21 cellular contexts compared by ENCODE assay signal in genomic region chr14:105495990-105496830, GRCh38. TPM values are rescaled to one million over a fixed set of nuclear protein-coding genes. Genes with fewer than 3 reads are reported as not detected.
DNase-seq lines count a peak whose midpoint lies in the region; ATAC-seq, FAIRE-seq and TF ChIP-seq lines count a peak whose summit lies in the region.
"Had no signal": no experiment of that assay in that cellular context is flagged by ENCODE, and none has a peak within 500 bp of the region (broad histone marks: within the 10 kb centered on the region; RNA-seq: fewer than 3 reads in every experiment).

No MANE protein-coding gene starts in this region.

- TF ChIP-seq CTCF in endodermal cell (conservative IDR thresholded peaks at IDR 0.05): no peak

- H3K36me3 ChIP-seq in endodermal cell (ENCODE audit: control insufficient read depth, insufficient read depth, low read length) (no peaks in the 10 kb centered on the region), neuronal stem cell (replicated peaks in 1 of 2; ENCODE audit: control insufficient read depth in 2 of 2, insufficient read depth in 2 of 2, low read length in 2 of 2) (peaks cover 2 to 14% of the 10 kb centered on the region in 2 donors)
- H3K36me3 ChIP-seq: gastrocnemius medialis had no signal

- H3K27ac ChIP-seq in endodermal cell (ENCODE audit: low read depth, low read length) (no peak overlapping the region), neuronal stem cell (replicated peaks; ENCODE audit: low read length) (no peak overlapping the region)
- H3K27ac ChIP-seq: 22Rv1, esophagus muscularis mucosa had no signal

- FAIRE-seq in GM12892 (lab: Jason Lieb, UNC): no peak
- FAIRE-seq: GM18507 had no signal

- H3K23ac ChIP-seq in neuronal stem cell (ENCODE audit: low read depth, low read length, poor library complexity): no peak overlapping the region

- no peak overlapping the region for H2BK15ac ChIP-seq in neuronal stem cell (ENCODE audit: low read length)

- H3K9ac ChIP-seq in endodermal cell (ENCODE audit: extremely low read depth, low read length, poor library complexity, severe bottlenecking) (no peak overlapping the region), neuronal stem cell (ENCODE audit: low read depth, low read length, poor library complexity) (no peak overlapping the region)

- H3K36me3 Mint-ChIP-seq in endodermal cell (ENCODE audit: low read depth): no peaks in the 10 kb centered on the region
- H3K36me3 Mint-ChIP-seq: T-cell had no signal

- no peak overlapping the region for H2AFZ ChIP-seq in neuronal stem cell (ENCODE audit: low read length)

- H3K4me3 ChIP-seq in endodermal cell (ENCODE audit: low read length): no peak overlapping the region
- H3K4me3 ChIP-seq in neuronal stem cell (ENCODE audit: low read length in 2 of 2): no peak overlapping the region
- H3K4me3 ChIP-seq: esophagus muscularis mucosa, gastrocnemius medialis had no signal

- no peaks in the 10 kb centered on the region for H3K27me3 Mint-ChIP-seq in endodermal cell (ENCODE audit: insufficient read depth)
- H3K27me3 Mint-ChIP-seq: T-cell had no signal

- H3K9me3 ChIP-seq in endodermal cell (ENCODE audit: control insufficient read depth, low read length) (no peaks in the 10 kb centered on the region), neuronal stem cell (replicated peaks in 1 of 2; ENCODE audit: control insufficient read depth in 2 of 2, insufficient read depth in 1 of 2, low read depth in 1 of 2, low read length in 2 of 2) (no peaks in the 10 kb centered on the region)
- H3K9me3 ChIP-seq: esophagus muscularis mucosa, gastrocnemius medialis had no signal

- no peak for TF ChIP-seq POLR2A in GM12892 (IDR thresholded peaks at IDR 0.05; ENCODE audit: low read depth, low read length)

- 87 to 100% methylated on average over 1 to 14 of the region's 18 CpGs for WGBS in endodermal cell (ENCODE audit: insufficient coverage in 1 of 2, insufficient read length in 1 of 2), 2 experiments
- WGBS in neuronal stem cell (ENCODE audit: extremely low coverage in 2 of 2, insufficient read length in 2 of 2, insufficient replicate concordance in 1 of 2), 2 donors: no CpG with 5 or more reads among the region's 18 CpGs

- H4K91ac ChIP-seq in neuronal stem cell (ENCODE audit: low read depth, low read length, poor library complexity): no peak overlapping the region

- H3K79me1 ChIP-seq in neuronal stem cell (ENCODE audit: low read depth, low read length): peaks cover 14% of the 10 kb centered on the region

- H3K27me3 ChIP-seq in endodermal cell (ENCODE audit: control insufficient read depth, insufficient read depth, low read length, poor library complexity, severe bottlenecking): no peaks in the 10 kb centered on the region
- no peaks in the 10 kb centered on the region for H3K27me3 ChIP-seq in neuronal stem cell (ENCODE audit: control insufficient read depth in 3 of 3, insufficient read depth in 3 of 3, low read depth in 1 of 3, low read length in 3 of 3)
- H3K27me3 ChIP-seq: esophagus muscularis mucosa, gastrocnemius medialis had no signal

- no peak for ATAC-seq in HG02852 (IDR thresholded peaks at IDR 0.05; ENCODE audit: unreplicated experiment)
- ATAC-seq: T-cell had no signal

- peak; percentile 26 for DNase-seq in activated CD4-positive, CD25-positive, alpha-beta regulatory T cell treated with anti-CD3 and anti-CD28 coated beads, Interleukin-2, amount 50 U/mL, for 72 hours
- DNase-seq in activated CD4-positive, CD25-positive, alpha-beta regulatory T cell (lab: John Stamatoyannopoulos, UW): no peak
- DNase-seq in GM12892 (ENCODE audit: insufficient read length): peak; percentile 19
- DNase-seq in endodermal cell: peak; percentile 41
- no peak for DNase-seq in neuronal stem cell (ENCODE audit: low spot score)
- no peak for DNase-seq in GOT3 (lab: John Stamatoyannopoulos, UW)
- no peak for DNase-seq in NOMO-1 (lab: John Stamatoyannopoulos, UW; ENCODE audit: unreplicated experiment in 2 of 2)
- DNase-seq: activated T-cell treated with anti-CD3 and anti-CD28 coated beads for 4 hours; AML-193; effector CD8-positive, alpha-beta T cell; HFFc6; MM.1S; NCI-H146; NCI-H526 treated with DMSO at 0.1 percent for 48 hours; SIG-M5; T-cell had no signal

- H2BK5ac ChIP-seq in neuronal stem cell (ENCODE audit: low read length): peak overlapping the region; percentile 90

- H4K8ac ChIP-seq in neuronal stem cell (ENCODE audit: low read depth, low read length): no peak overlapping the region

- no peak overlapping the region for H2BK120ac ChIP-seq in neuronal stem cell (ENCODE audit: low read depth, low read length)

- H3K27ac Mint-ChIP-seq in endodermal cell: no peak overlapping the region
- H3K27ac Mint-ChIP-seq: HFFc6, T-cell had no signal

- H3K9me3 Mint-ChIP-seq in endodermal cell: peaks cover 3% of the 10 kb centered on the region
- H3K9me3 Mint-ChIP-seq: HFFc6, T-cell had no signal

- peaks cover 2% of the 10 kb centered on the region for H3K4me1 ChIP-seq in endodermal cell (ENCODE audit: control insufficient read depth, insufficient read depth, low read length)
- H3K4me1 ChIP-seq in neuronal stem cell (ENCODE audit: control insufficient read depth in 2 of 2, insufficient read depth in 1 of 2, low read depth in 1 of 2, low read length in 2 of 2): peaks cover 7 to 17% of the 10 kb centered on the region in 2 donors

- H2BK12ac ChIP-seq in neuronal stem cell (ENCODE audit: low read length): no peak overlapping the region

- H3K14ac ChIP-seq in neuronal stem cell (ENCODE audit: low read length): no peak overlapping the region

- no peak overlapping the region for H3K4me3 Mint-ChIP-seq in endodermal cell
- H3K4me3 Mint-ChIP-seq: HFFc6, T-cell had no signal

- no peak overlapping the region for H3K18ac ChIP-seq in neuronal stem cell (ENCODE audit: low read length)

- no peak overlapping the region for H3K4me2 ChIP-seq in neuronal stem cell (ENCODE audit: insufficient read depth, low read length, poor library complexity, severe bottlenecking)

- no peak overlapping the region for H2AK5ac ChIP-seq in neuronal stem cell (ENCODE audit: low read depth, low read length)

- H3K4ac ChIP-seq in neuronal stem cell (ENCODE audit: low read length): no peak overlapping the region

- peaks cover 3% of the 10 kb centered on the region for H3K4me1 Mint-ChIP-seq in endodermal cell

RNA-seq across cellular contexts. Expression of gene TEDC1, which starts 5.2 kb away (rescaled TPM):
- polyA plus RNA-seq in GM12892 (2012; ENCODE audit: missing spikeins): 2.0 TPM
- total RNA-seq in endodermal cell: 10 to 100 TPM in 1 of 2 donors, 1 to 10 TPM in 1; 9.1 to 23.8 TPM
- 21.3 TPM for polyA plus RNA-seq in endodermal cell (2013, experiment 1 of 2)
- 19.0 TPM for polyA plus RNA-seq in endodermal cell (2013, experiment 2 of 2)
- polyA plus RNA-seq in neuronal stem cell (2013, experiment 1 of 2): 13.4 TPM
- polyA plus RNA-seq in neuronal stem cell (2013, experiment 2 of 2): 11.7 TPM

RNA-seq across cellular contexts. Expression of gene CRIP1, which starts 9.5 kb away (rescaled TPM):
- polyA plus RNA-seq in GM12892 (2012; ENCODE audit: missing spikeins): 378 TPM
- 10 to 100 TPM in 1 of 2 donors, 1 to 10 TPM in 1; 7.0 to 47.1 TPM for total RNA-seq in endodermal cell
- 29.7 TPM for polyA plus RNA-seq in endodermal cell (2013, experiment 1 of 2)
- polyA plus RNA-seq in endodermal cell (2013, experiment 2 of 2): 32.3 TPM
- 98.0 TPM for polyA plus RNA-seq in neuronal stem cell (2013, experiment 1 of 2)
- polyA plus RNA-seq in neuronal stem cell (2013, experiment 2 of 2): 93.7 TPM

RNA-seq across cellular contexts. Expression of gene CRIP2, which starts 21.6 kb away (rescaled TPM):
- not detected for polyA plus RNA-seq in GM12892 (2012; ENCODE audit: missing spikeins)
- total RNA-seq in endodermal cell: 1 to 10 TPM; 3.9 to 5.3 TPM
- polyA plus RNA-seq in endodermal cell (2013, experiment 1 of 2): 96.3 TPM
- polyA plus RNA-seq in endodermal cell (2013, experiment 2 of 2): 93.1 TPM
- polyA plus RNA-seq in neuronal stem cell (2013, experiment 1 of 2): 16.9 TPM
- 15.2 TPM for polyA plus RNA-seq in neuronal stem cell (2013, experiment 2 of 2)

RNA-seq across cellular contexts. Expression of gene TMEM121, which starts 30.2 kb away (rescaled TPM):
- polyA plus RNA-seq in GM12892 (2012; ENCODE audit: missing spikeins): not detected
- 1 to 10 TPM in 1 of 2 donors, under 1 TPM in 1; 0.29 to 1.5 TPM for total RNA-seq in endodermal cell
- 5.8 TPM for polyA plus RNA-seq in endodermal cell (2013, experiment 1 of 2)
- polyA plus RNA-seq in endodermal cell (2013, experiment 2 of 2): 6.1 TPM
- polyA plus RNA-seq in neuronal stem cell (2013, experiment 1 of 2): 7.2 TPM
- polyA plus RNA-seq in neuronal stem cell (2013, experiment 2 of 2): 6.3 TPM

Comparison
In these comparisons a context has a peak if more than half of its experiments do, and no peak if none do; other contexts are left out.
1. DNase-seq: peak in activated CD4-positive, CD25-positive, alpha-beta regulatory T cell treated with anti-CD3 and anti-CD28 coated beads, Interleukin-2, amount 50 U/mL, for 72 hours (single experiment), GM12892 (single experiment) and endodermal cell (single experiment); none in activated CD4-positive, CD25-positive, alpha-beta regulatory T cell (0 of 4), neuronal stem cell (single experiment), GOT3 (single experiment) and NOMO-1 (0 of 2).